In genomic region chr1:178768423-178768822, GRCh38 we compare ENCODE assay signal across 8 cellular contexts. TPM values are rescaled to one million over a fixed set of nuclear protein-coding genes. Genes with fewer than 3 reads are reported as not detected.
DNase-seq lines count a peak whose midpoint lies in the region; ATAC-seq and TF ChIP-seq lines count a peak whose summit lies in the region.

No MANE protein-coding gene starts in this region.

- peaks cover 6% of the 10 kb centered on the region for H3K9me3 Mint-ChIP-seq in central memory CD8-positive, alpha-beta T cell

- H3K4me2 ChIP-seq in OCI-LY1 (ENCODE audit: low read length): no peak overlapping the region

- H3F3A ChIP-seq in OCI-LY1 (ENCODE audit: insufficient read depth, low read length): no peaks in the 10 kb centered on the region

- H3K27ac ChIP-seq in OCI-LY1 (ENCODE audit: low read depth, low read length, poor library complexity, severe bottlenecking): no peak overlapping the region

- H4K20me1 ChIP-seq in OCI-LY1 (ENCODE audit: insufficient read depth, low read length): no peaks in the 10 kb centered on the region

- H2AFZ ChIP-seq in OCI-LY1 (ENCODE audit: low read length): no peak overlapping the region

- no peak overlapping the region for H3K9ac ChIP-seq in OCI-LY1 (ENCODE audit: low read length)

- H3K36me3 ChIP-seq in OCI-LY1 (ENCODE audit: insufficient read depth, low read length): peaks cover 100% of the 10 kb centered on the region

- peak; percentile 74 for TF ChIP-seq CTCF in OCI-LY1 (IDR thresholded peaks at IDR 0.05; ENCODE audit: low read length)

- DNase-seq in DMS 273 (lab: John Stamatoyannopoulos, UW; ENCODE audit: unreplicated experiment): peak; percentile 61
- peak; percentile 44 for DNase-seq in H4 (ENCODE audit: low spot score)
- no peak for DNase-seq in central memory CD8-positive, alpha-beta T cell (ENCODE audit: low spot score in 2 of 2)
- peak; percentile 57 for DNase-seq in medulla oblongata (ENCODE audit: extremely low spot score)

- peak; percentile 24 for ATAC-seq in central memory CD8-positive, alpha-beta T cell (replicated peaks; ENCODE audit: extremely low read depth, poor library complexity, severe bottlenecking)
- ATAC-seq in GM18517 (IDR thresholded peaks at IDR 0.05; ENCODE audit: unreplicated experiment): no peak
- no peak for ATAC-seq in GM21825 (IDR thresholded peaks at IDR 0.05; ENCODE audit: unreplicated experiment)
- no peak for ATAC-seq in GM21737 (IDR thresholded peaks at IDR 0.05; ENCODE audit: unreplicated experiment)

- peaks cover 48% of the 10 kb centered on the region for H3K27me3 Mint-ChIP-seq in central memory CD8-positive, alpha-beta T cell

- peaks cover 14% of the 10 kb centered on the region for H3K9me3 ChIP-seq in OCI-LY1 (ENCODE audit: low read length)

- H3K4me3 ChIP-seq in OCI-LY1 (ENCODE audit: low read depth, low read length, poor library complexity, severe bottlenecking): no peak overlapping the region

- H3K9me2 ChIP-seq in OCI-LY1 (ENCODE audit: low read depth, low read length): no peaks in the 10 kb centered on the region

- no peaks in the 10 kb centered on the region for H3K27me3 ChIP-seq in OCI-LY1 (ENCODE audit: insufficient read depth, low read length)

- H3K79me2 ChIP-seq in OCI-LY1 (ENCODE audit: insufficient read depth, low read length): peaks cover 98% of the 10 kb centered on the region

- H3K36me3 Mint-ChIP-seq in central memory CD8-positive, alpha-beta T cell (ENCODE audit: insufficient read depth): peaks cover 2% of the 10 kb centered on the region

- no peak overlapping the region for H3K4me3 Mint-ChIP-seq in central memory CD8-positive, alpha-beta T cell

- H3K4me1 ChIP-seq in OCI-LY1 (ENCODE audit: insufficient read depth, low read length, severe bottlenecking): no peaks in the 10 kb centered on the region

- peaks cover 5% of the 10 kb centered on the region for H3K4me1 Mint-ChIP-seq in central memory CD8-positive, alpha-beta T cell

- H3K27ac Mint-ChIP-seq in central memory CD8-positive, alpha-beta T cell (ENCODE audit: low read depth): no peak overlapping the region

RNA-seq across cellular contexts. Expression of gene RALGPS2, which starts 43.4 kb away (rescaled TPM):
- total RNA-seq in H4 (2014; rRNA removed; shearing (Covaris generic)): 3.5 and 9.5 TPM in 2 replicates

Comparison
In these comparisons a context has a peak if more than half of its experiments do, and no peak if none do; other contexts are left out.
1. DNase-seq: peak in DMS 273 (single experiment), H4 (single experiment) and medulla oblongata (single experiment); none in central memory CD8-positive, alpha-beta T cell (0 of 2).